In genomic region chr2:214410128-214410775, GRCh38 we compare ENCODE assay signal across 13 cellular contexts.
A peak's percentile ranks its signal among the peaks of the same experiment; 100 is the strongest.
DNase-seq lines count a peak whose midpoint lies in the region; ATAC-seq and TF ChIP-seq lines count a peak whose summit lies in the region.
"Had no signal": no experiment of that assay in that cellular context is flagged by ENCODE, and none has a peak within 500 bp of the region (broad histone marks: within the 10 kb centered on the region; RNA-seq: fewer than 3 reads in every experiment).

No MANE protein-coding gene starts in this region.

- no peaks in the 10 kb centered on the region for H3K27me3 Mint-ChIP-seq in stimulated activated naive B cell treated with anti-CD40 and anti-IgM and Interleukin-4, amounts not matched to agents 10 μg/mL and 1 μg/mL and 100 μg/mL, for 72 hours
- H3K27me3 Mint-ChIP-seq: activated CD4-positive, alpha-beta T cell treated with anti-CD3 and anti-CD28 coated beads, Interleukin-2, amount 10 ng/mL, durations not matched to agents 7 days and 5 days had no signal

- no peak for ATAC-seq in stimulated activated naive B cell treated with anti-CD40 and anti-IgM and Interleukin-4, amounts not matched to agents 10 μg/mL and 1 μg/mL and 100 μg/mL, for 72 hours (replicated peaks)

- H3K27ac Mint-ChIP-seq in stimulated activated naive B cell treated with anti-CD40 and anti-IgM and Interleukin-4, amounts not matched to agents 10 μg/mL and 1 μg/mL and 100 μg/mL, for 72 hours: no peak overlapping the region
- H3K27ac Mint-ChIP-seq: activated CD4-positive, alpha-beta T cell treated with anti-CD3 and anti-CD28 coated beads, Interleukin-2, amount 10 ng/mL, durations not matched to agents 7 days and 5 days; activated T-helper 2 cell treated with anti-CD3 and anti-CD28 coated beads, Interferon-gamma antibody, Interleukin-2, Interleukin-4, amounts not matched to agents 10 μg/mL and 5 μg/mL and 100 μg/mL, durations not matched to agents 14 hours and 24 hours and 36 hours had no signal

- TF ChIP-seq RAD21 in Ishikawa (IDR thresholded peaks at IDR 0.05; ENCODE audit: low read depth): peak; percentile 36; the same call in 1 of the 2 replicates

- H3K27ac ChIP-seq in C4-2B: no peak overlapping the region
- H3K27ac ChIP-seq: BLaER1 treated with 17β-estradiol and CSF1 and Interleukin-3, amounts not matched to agents 10 nM and 100 nM had no signal

- H3K36me3 Mint-ChIP-seq in stimulated activated naive B cell treated with anti-CD40 and anti-IgM and Interleukin-4, amounts not matched to agents 10 μg/mL and 1 μg/mL and 100 μg/mL, for 72 hours: no peaks in the 10 kb centered on the region

- H3K9me3 Mint-ChIP-seq in stimulated activated naive B cell treated with anti-CD40 and anti-IgM and Interleukin-4, amounts not matched to agents 10 μg/mL and 1 μg/mL and 100 μg/mL, for 72 hours: peaks cover 0 to 1% of the 10 kb centered on the region in 2 donors
- H3K9me3 Mint-ChIP-seq: activated CD4-positive, alpha-beta T cell treated with anti-CD3 and anti-CD28 coated beads, Interleukin-2, amount 10 ng/mL, durations not matched to agents 7 days and 5 days; activated T-helper 2 cell treated with anti-CD3 and anti-CD28 coated beads, Interferon-gamma antibody, Interleukin-2, Interleukin-4, amounts not matched to agents 10 μg/mL and 5 μg/mL and 100 μg/mL, durations not matched to agents 14 hours and 24 hours and 36 hours had no signal

- TF ChIP-seq CTCF in C4-2B (conservative IDR thresholded peaks at IDR 0.05): peak; percentile 36
- TF ChIP-seq CTCF in foreskin fibroblast (IDR thresholded peaks at IDR 0.05; ENCODE audit: low read depth, low read length): no peak

- H3K4me1 Mint-ChIP-seq in stimulated activated naive B cell treated with anti-CD40 and anti-IgM and Interleukin-4, amounts not matched to agents 10 μg/mL and 1 μg/mL and 100 μg/mL, for 72 hours: no peaks in the 10 kb centered on the region
- H3K4me1 Mint-ChIP-seq: activated CD4-positive, alpha-beta T cell treated with anti-CD3 and anti-CD28 coated beads, Interleukin-2, amount 10 ng/mL, durations not matched to agents 7 days and 5 days had no signal

- no peak overlapping the region for H3K4me3 Mint-ChIP-seq in stimulated activated naive B cell treated with anti-CD40 and anti-IgM and Interleukin-4, amounts not matched to agents 10 μg/mL and 1 μg/mL and 100 μg/mL, for 72 hours
- H3K4me3 Mint-ChIP-seq: activated CD4-positive, alpha-beta T cell treated with anti-CD3 and anti-CD28 coated beads, Interleukin-2, amount 10 ng/mL, durations not matched to agents 7 days and 5 days had no signal

- no peak for TF ChIP-seq EP300 in Ishikawa (IDR thresholded peaks at IDR 0.05; ENCODE audit: borderline replicate concordance)

- DNase-seq in NCI-H748 treated with DMSO at 0.1 percent for 48 hours (lab: John Stamatoyannopoulos, UW) (peak; percentile 70), globus pallidus (ENCODE audit: low spot score) (peak; percentile 68), hepatic stellate cell (ENCODE audit: low spot score) (no peak), activated gamma-delta T cell (lab: John Stamatoyannopoulos, UW) (no peak), foreskin fibroblast (no peak)
- no peak for DNase-seq in stimulated activated naive B cell treated with anti-CD40 and anti-IgM and Interleukin-4, amounts not matched to agents 10 μg/mL and 1 μg/mL and 100 μg/mL, for 72 hours
- DNase-seq: central memory CD4-positive, alpha-beta T cell; stimulated activated naive CD4-positive, alpha-beta T cell treated with Interleukin-2 at 50 U/mL for 16 hours had no signal

- no peak overlapping the region for H3K4me3 ChIP-seq in foreskin fibroblast (ENCODE audit: low read depth in 1 of 2, low read length in 2 of 2)
- H3K4me3 ChIP-seq: BLaER1 treated with 17β-estradiol and CSF1 and Interleukin-3, amounts not matched to agents 10 nM and 100 nM had no signal

TF ChIP-seq in Ishikawa, 13 proteins besides CTCF, POLR2A, EP300 and RAD21:
- TF ChIP-seq EGR1 (IDR thresholded peaks at IDR 0.05) (no peak), REST (IDR thresholded peaks at IDR 0.05; ENCODE audit: low read depth) (no peak), TCF12 (IDR thresholded peaks at IDR 0.05; ENCODE audit: low read depth) (no peak)

Comparison
In these comparisons a context has a peak if more than half of its experiments do, and no peak if none do; other contexts are left out.
1. DNase-seq: peak in NCI-H748 treated with DMSO at 0.1 percent for 48 hours (single experiment) and globus pallidus (single experiment); none in hepatic stellate cell (single experiment), stimulated activated naive B cell treated with anti-CD40 and anti-IgM and Interleukin-4, amounts not matched to agents 10 μg/mL and 1 μg/mL and 100 μg/mL, for 72 hours (single experiment), activated gamma-delta T cell (single experiment) and foreskin fibroblast (0 of 2).